Comparison of ENCODE assay signal across 30 cellular contexts in genomic region chr1:192861860-192862259, GRCh38. TPM values are rescaled to one million over a fixed set of nuclear protein-coding genes. Genes with fewer than 3 reads are reported as not detected.
DNase-seq lines count a peak whose midpoint lies in the region; ATAC-seq and TF ChIP-seq lines count a peak whose summit lies in the region.
"Had no signal": no experiment of that assay in that cellular context is flagged by ENCODE, and none has a peak within 500 bp of the region (broad histone marks: within the 10 kb centered on the region; RNA-seq: fewer than 3 reads in every experiment).

No MANE protein-coding gene starts in this region.

- DNase-seq in LNCaP clone FGC (ENCODE audit: low read depth), result peak; percentile 98
- DNase-seq in glomerular endothelial cell (ENCODE audit: extremely low read depth, low read depth, low spot score), result peak; percentile 3
- no peak for DNase-seq in glomerular visceral epithelial cell (ENCODE audit: extremely low spot score)
- no peak for DNase-seq in NCI-H1105 treated with DMSO at 0.1 percent for 48 hours (lab: John Stamatoyannopoulos, UW)
- DNase-seq: activated CD4-positive, alpha-beta T cell treated with anti-CD3 and anti-CD28 coated beads, Interleukin-2, amount 10 ng/mL, durations not matched to agents 24 days and 14 days; activated CD8-positive, alpha-beta memory T cell treated with anti-CD3 and anti-CD28 coated beads for 24 hours; activated effector memory CD4-positive, alpha-beta T cell treated with Interleukin-2 at 50 U/mL for 16 hours; activated T-cell treated with anti-CD3 and anti-CD28 coated beads for 4 hours; amygdala; Caco-2; DND-41; GF-D8; glutamatergic neuron; left lung; mesendoderm; NCI-H1092 treated with DMSO at 0.1 percent for 48 hours; NCI-H2029; NCI-H524 treated with DMSO at 0.1 percent for 48 hours; stimulated activated CD4-positive, alpha-beta T cell treated with anti-CD3 and anti-CD28 coated beads, Interleukin-15, amount 100 ng/mL, for 24 hours; stimulated activated CD4-positive, alpha-beta T cell treated with anti-CD3 and anti-CD28 coated beads, Interleukin-4, amount 100 ng/mL, for 4 hours; T1000; tibial artery; WERI-Rb-1 had no signal

- no peaks in the 10 kb centered on the region for H3K36me3 ChIP-seq in urinary bladder (ENCODE audit: insufficient read depth)
- H3K36me3 ChIP-seq: left lung, SJSA1, tibial artery, WERI-Rb-1 had no signal

- H3K4me3 ChIP-seq in LNCaP clone FGC (ENCODE audit: low read depth, low read length) (no peak overlapping the region), urinary bladder (ENCODE audit: low read depth, low read length) (no peak overlapping the region)
- H3K4me3 ChIP-seq: left lung, SJSA1, tibial artery had no signal

- 80% methylated on average over 4 of the region's 4 CpGs for WGBS in urinary bladder

- TF ChIP-seq CTCF in LNCaP clone FGC (IDR thresholded peaks at IDR 0.05; ENCODE audit: control insufficient read depth, extremely low read depth, insufficient read depth) (no peak), VCaP (conservative IDR thresholded peaks at IDR 0.05) (no peak)

- H3K4me1 ChIP-seq in urinary bladder (ENCODE audit: insufficient read depth), result no peaks in the 10 kb centered on the region
- H3K4me1 ChIP-seq: left lung, SJSA1, tibial artery had no signal

- H3K27ac ChIP-seq in VCaP (peak overlapping the region; percentile 71), urinary bladder (ENCODE audit: low read depth) (peak overlapping the region; percentile 23)
- H3K27ac ChIP-seq: left lung, SJSA1, tibial artery, WERI-Rb-1 had no signal

- no peak for ATAC-seq in GM21723 (IDR thresholded peaks at IDR 0.05; ENCODE audit: unreplicated experiment)
- ATAC-seq: activated naive CD4-positive, alpha-beta T cell treated with anti-CD3 and anti-CD28 coated beads, Interleukin-2, amount 50 U/mL, for 72 hours; HCT116; left lung; sciatic nerve had no signal

RNA-seq across cellular contexts. Expression of gene RGS2, which starts 53.0 kb away (rescaled TPM):
- total RNA-seq in glomerular endothelial cell, result 2.9 and 7.3 TPM in 2 replicates
- total RNA-seq in urinary bladder, result 211 TPM
- polyA plus RNA-seq in urinary bladder, result 554 TPM

Comparison
In these comparisons a context has a peak if more than half of its experiments do, and no peak if none do; other contexts are left out.
1. DNase-seq: peak in LNCaP clone FGC (single experiment) and glomerular endothelial cell (single experiment); none in glomerular visceral epithelial cell (single experiment) and NCI-H1105 treated with DMSO at 0.1 percent for 48 hours (single experiment).
2. RNA of gene RGS2, which starts 53.0 kb away (total RNA-seq): 211 TPM in urinary bladder (single experiment); 2.9 to 7.3 TPM in glomerular endothelial cell; every median in the first group is over 10 times any median in the second.